ENCODE assay signal across 33 cellular contexts in genomic region chr13:24630121-24630520, GRCh38. TPM values are rescaled to one million over a fixed set of nuclear protein-coding genes. Genes with fewer than 3 reads are reported as not detected.
A peak's percentile ranks its signal among the peaks of the same experiment; 100 is the strongest.
DNase-seq lines count a peak whose midpoint lies in the region; ATAC-seq and TF ChIP-seq lines count a peak whose summit lies in the region.
"Had no signal": no experiment of that assay in that cellular context is flagged by ENCODE, and none has a peak within 500 bp of the region (broad histone marks: within the 10 kb centered on the region; RNA-seq: fewer than 3 reads in every experiment).

No MANE protein-coding gene starts in this region.

- H3K9me3 ChIP-seq in mammary epithelial cell (replicated peaks; ENCODE audit: insufficient read depth, low read length) (no peaks in the 10 kb centered on the region), breast epithelium (no peaks in the 10 kb centered on the region), SJSA1 (replicated peaks) (no peaks in the 10 kb centered on the region), esophagus squamous epithelium (no peaks in the 10 kb centered on the region), upper lobe of right lung (no peaks in the 10 kb centered on the region)
- H3K9me3 ChIP-seq: psoas muscle, transverse colon had no signal

- H3K36me3 ChIP-seq in mammary epithelial cell (ENCODE audit: insufficient read depth, low read length), result no peaks in the 10 kb centered on the region
- no peaks in the 10 kb centered on the region for H3K36me3 ChIP-seq in breast epithelium
- no peaks in the 10 kb centered on the region for H3K36me3 ChIP-seq in SJSA1
- no peaks in the 10 kb centered on the region for H3K36me3 ChIP-seq in esophagus squamous epithelium
- no peaks in the 10 kb centered on the region for H3K36me3 ChIP-seq in upper lobe of right lung
- H3K36me3 ChIP-seq: transverse colon had no signal

- H3K27ac ChIP-seq in mammary epithelial cell (ENCODE audit: insufficient read depth, low read depth, low read length) (peak overlapping the region; percentile 85), breast epithelium (no peak overlapping the region), SJSA1 (peak overlapping the region; percentile 62), esophagus squamous epithelium (peak overlapping the region; percentile 19 to 70 (median 54)), upper lobe of right lung (peak overlapping the region; percentile 24)
- H3K27ac ChIP-seq: coronary artery, psoas muscle, transverse colon had no signal

- DNase-seq in mammary epithelial cell, result no peak
- DNase-seq in breast epithelium (ENCODE audit: low spot score in 2 of 2), result no peak
- no peak for DNase-seq in SJSA1 (ENCODE audit: low read depth in 1 of 2, low spot score in 2 of 2)
- no peak for DNase-seq in esophagus squamous epithelium (lab: John Stamatoyannopoulos, UW)
- no peak for DNase-seq in upper lobe of right lung
- DNase-seq in NCI-H345 treated with DMSO at 0.1 percent for 48 hours (lab: John Stamatoyannopoulos, UW; ENCODE audit: unreplicated experiment), result no peak
- no peak for DNase-seq in DMS 273 treated with DMSO at 0.1 percent for 48 hours (lab: John Stamatoyannopoulos, UW)
- DNase-seq: activated CD4-positive, alpha-beta T cell treated with anti-CD3 and anti-CD28 coated beads for 36 hours; activated gamma-delta T cell treated with Interleukin-2 at 50 U/mL for 16 hours; activated naive CD8-positive, alpha-beta T cell treated with anti-CD3 and anti-CD28 coated beads, Interleukin-2, amount 10 ng/mL, durations not matched to agents 7 days and 5 days; activated T-cell treated with anti-CD3 and anti-CD28 coated beads, Interleukin-2, amount 50 U/mL, for 4 hours; aorta; CD4-positive, alpha-beta T cell; effector memory CD4-positive, alpha-beta T cell; EL; foreskin fibroblast; KBM-7; midbrain; naive B cell; NCI-H1417 treated with DMSO at 0.1 percent for 48 hours; NCI-H2081; NCI-H526 treated with DMSO at 0.1 percent for 48 hours; occipital lobe; psoas muscle; SHP77 treated with DMSO at 0.1 percent for 48 hours; stimulated activated CD4-positive, alpha-beta T cell treated with anti-CD3 and anti-CD28 coated beads, Interleukin-4, amount 100 ng/mL, for 1 hour; transverse colon had no signal

- H4K20me1 ChIP-seq in mammary epithelial cell (ENCODE audit: insufficient read depth, low read length), result no peaks in the 10 kb centered on the region

- WGBS in mammary epithelial cell (ENCODE audit: low coverage, missing lambda C conversion rate), result 98% methylated on average over 5 of the region's 6 CpGs
- WGBS in esophagus squamous epithelium, 2 donors, result 85 to 89% methylated on average over 1 to 5 of the region's 6 CpGs

- no peak for ATAC-seq in upper lobe of right lung
- ATAC-seq in HG03432 (IDR thresholded peaks at IDR 0.05; ENCODE audit: unreplicated experiment), result no peak
- ATAC-seq: activated CD4-positive, alpha-beta T cell treated with anti-CD3 and anti-CD28 coated beads for 36 hours; Panc1; psoas muscle; sciatic nerve had no signal

- TF ChIP-seq POLR2A in breast epithelium (IDR thresholded peaks at IDR 0.05) (no peak), esophagus squamous epithelium (IDR thresholded peaks at IDR 0.05) (no peak)

- H2AFZ ChIP-seq in mammary epithelial cell (ENCODE audit: low read depth, low read length), result peak overlapping the region; percentile 46

- CTCF ChIA-PET in mammary epithelial cell (lab: Charles Lee; ENCODE audit: low non-redundant PET), result no interaction called here

- dilution Hi-C loops in mammary epithelial cell (cut with HindIII; ENCODE audit: low sequenced_read_pairs), result no loop called here

- no peaks in the 10 kb centered on the region for H3K79me2 ChIP-seq in mammary epithelial cell (ENCODE audit: insufficient read depth, low read length)

- no peaks in the 10 kb centered on the region for H3K27me3 ChIP-seq in mammary epithelial cell (ENCODE audit: insufficient read depth, low read length)
- H3K27me3 ChIP-seq in breast epithelium, result no peaks in the 10 kb centered on the region
- no peaks in the 10 kb centered on the region for H3K27me3 ChIP-seq in SJSA1 (replicated peaks)
- H3K27me3 ChIP-seq in esophagus squamous epithelium, result no peaks in the 10 kb centered on the region
- no peaks in the 10 kb centered on the region for H3K27me3 ChIP-seq in upper lobe of right lung
- H3K27me3 ChIP-seq: transverse colon had no signal

- TF ChIP-seq CTCF in mammary epithelial cell (conservative IDR thresholded peaks at IDR 0.05 in 1 of 2, IDR thresholded peaks at IDR 0.05 in 1 of 2; ENCODE audit: extremely low read depth in 1 of 2, insufficient read depth in 1 of 2, low read depth in 1 of 2, low read length in 2 of 2) (no peak), breast epithelium (IDR thresholded peaks at IDR 0.05) (no peak), esophagus squamous epithelium (IDR thresholded peaks at IDR 0.05) (no peak), upper lobe of right lung (IDR thresholded peaks at IDR 0.05) (no peak)

- in situ Hi-C loops in mammary epithelial cell (cut with MboI; ENCODE audit: low sequenced_read_pairs in 2 of 2), result no loop called here

- H3K4me3 ChIP-seq in mammary epithelial cell (replicated peaks in 1 of 3; ENCODE audit: insufficient read depth in 1 of 3, low read depth in 2 of 3, low read length in 3 of 3) (no peak overlapping the region), breast epithelium (no peak overlapping the region), SJSA1 (no peak overlapping the region), esophagus squamous epithelium (no peak overlapping the region), upper lobe of right lung (no peak overlapping the region)
- H3K4me3 ChIP-seq: coronary artery, psoas muscle, transverse colon had no signal

- H3K4me1 ChIP-seq in mammary epithelial cell (ENCODE audit: insufficient read depth, low read length) (peaks cover 29% of the 10 kb centered on the region), breast epithelium (no peaks in the 10 kb centered on the region), SJSA1 (replicated peaks) (peaks cover 29% of the 10 kb centered on the region), esophagus squamous epithelium (peaks cover 4 to 49% (median 4%) of the 10 kb centered on the region in 3 donors), upper lobe of right lung (peaks cover 7% of the 10 kb centered on the region)
- H3K4me1 ChIP-seq: psoas muscle had no signal

- intact Hi-C loops in mammary epithelial cell (cut with micrococcal nuclease), result no loop called here
- intact Hi-C loops in breast epithelium (cut with DNase I; ENCODE audit: low total_unique reads), result loop anchor here (5.0 kb wide), 1 partner anchor 338 kb away; no protein-coding TSS in a partner anchor
- intact Hi-C loops in esophagus squamous epithelium (cut with DNase I), result no loop called here
- intact Hi-C loops in upper lobe of right lung (cut with DNase I), result no loop called here

- no TSS peak for BruUV-seq in mammary epithelial cell (replicated peaks; lab: Mats Ljungman, UMichigan)

- peak overlapping the region; percentile 13 for H3K4me2 ChIP-seq in mammary epithelial cell (ENCODE audit: insufficient read depth, low read depth, low read length)

- H3K9ac ChIP-seq in mammary epithelial cell (ENCODE audit: insufficient read depth, low read length), result no peak overlapping the region

RNA-seq across cellular contexts. Expression of gene ATP12A, which starts 50.1 kb away (rescaled TPM):
- under 1 TPM; 0.17 to 0.68 TPM for total RNA-seq in mammary epithelial cell
- 5.2 TPM for polyA plus RNA-seq in mammary epithelial cell
- 4.5 TPM for polyA minus RNA-seq in mammary epithelial cell
- total RNA-seq in breast epithelium, result not detected
- not detected in 2 replicates for total RNA-seq in SJSA1 (2014; rRNA removed; shearing (Covaris generic))
- total RNA-seq in esophagus squamous epithelium, result 1 to 10 TPM in 3 of 4 donors, under 1 TPM in 1; 0.31 to 2.9 (median 2.4) TPM
- not detected for total RNA-seq in upper lobe of right lung
- total RNA-seq: activated naive CD8-positive, alpha-beta T cell treated with anti-CD3 and anti-CD28 coated beads, Interleukin-2, amount 10 ng/mL, durations not matched to agents 7 days and 5 days; aorta; MCF 10A; psoas muscle; sciatic nerve had no signal
- polyA plus RNA-seq: liver, psoas muscle had no signal

Comparison
In these comparisons a context has a peak if more than half of its experiments do, and no peak if none do; other contexts are left out.
1. H3K27ac ChIP-seq: peak in mammary epithelial cell (single experiment), SJSA1 (single experiment), esophagus squamous epithelium (4 of 4) and upper lobe of right lung (single experiment); none in breast epithelium (0 of 2).